ENCODE assay signal across 1 cellular context in genomic region chr16:48498761-48499600, GRCh38.
TF ChIP-seq lines count a peak whose summit lies in the region.

No MANE protein-coding gene starts in this region.

TF ChIP-seq in HepG2, 621 proteins besides CTCF, POLR2A, EP300 and RAD21 (continued from another document):
- TF ChIP-seq, protein P1, sequence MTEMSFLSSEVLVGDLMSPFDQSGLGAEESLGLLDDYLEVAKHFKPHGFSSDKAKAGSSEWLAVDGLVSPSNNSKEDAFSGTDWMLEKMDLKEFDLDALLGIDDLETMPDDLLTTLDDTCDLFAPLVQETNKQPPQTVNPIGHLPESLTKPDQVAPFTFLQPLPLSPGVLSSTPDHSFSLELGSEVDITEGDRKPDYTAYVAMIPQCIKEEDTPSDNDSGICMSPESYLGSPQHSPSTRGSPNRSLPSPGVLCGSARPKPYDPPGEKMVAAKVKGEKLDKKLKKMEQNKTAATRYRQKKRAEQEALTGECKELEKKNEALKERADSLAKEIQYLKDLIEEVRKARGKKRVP (CRISPR knock-in tag; IDR thresholded peaks at IDR 0.05): peak in 1 of 2 experiments; percentile 76; a peak in 2 of 4 replicates
- TF ChIP-seq CEBPG (CRISPR knock-in tag; IDR thresholded peaks at IDR 0.05): peak; percentile 76
- TF ChIP-seq, protein P2, sequence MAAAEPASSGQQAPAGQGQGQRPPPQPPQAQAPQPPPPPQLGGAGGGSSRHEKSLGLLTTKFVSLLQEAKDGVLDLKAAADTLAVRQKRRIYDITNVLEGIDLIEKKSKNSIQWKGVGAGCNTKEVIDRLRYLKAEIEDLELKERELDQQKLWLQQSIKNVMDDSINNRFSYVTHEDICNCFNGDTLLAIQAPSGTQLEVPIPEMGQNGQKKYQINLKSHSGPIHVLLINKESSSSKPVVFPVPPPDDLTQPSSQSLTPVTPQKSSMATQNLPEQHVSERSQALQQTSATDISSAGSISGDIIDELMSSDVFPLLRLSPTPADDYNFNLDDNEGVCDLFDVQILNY (CRISPR knock-in tag; conservative IDR thresholded peaks at IDR 0.05): no peak
- TF ChIP-seq HCFC1 (IDR thresholded peaks at IDR 0.05; ENCODE audit: low read depth, low read length): no peak
- no peak for TF ChIP-seq NFKBIZ (CRISPR knock-in tag; IDR thresholded peaks at IDR 0.05)
